ENCODE assay signal across 8 cellular contexts in the genomic region with DNA sequence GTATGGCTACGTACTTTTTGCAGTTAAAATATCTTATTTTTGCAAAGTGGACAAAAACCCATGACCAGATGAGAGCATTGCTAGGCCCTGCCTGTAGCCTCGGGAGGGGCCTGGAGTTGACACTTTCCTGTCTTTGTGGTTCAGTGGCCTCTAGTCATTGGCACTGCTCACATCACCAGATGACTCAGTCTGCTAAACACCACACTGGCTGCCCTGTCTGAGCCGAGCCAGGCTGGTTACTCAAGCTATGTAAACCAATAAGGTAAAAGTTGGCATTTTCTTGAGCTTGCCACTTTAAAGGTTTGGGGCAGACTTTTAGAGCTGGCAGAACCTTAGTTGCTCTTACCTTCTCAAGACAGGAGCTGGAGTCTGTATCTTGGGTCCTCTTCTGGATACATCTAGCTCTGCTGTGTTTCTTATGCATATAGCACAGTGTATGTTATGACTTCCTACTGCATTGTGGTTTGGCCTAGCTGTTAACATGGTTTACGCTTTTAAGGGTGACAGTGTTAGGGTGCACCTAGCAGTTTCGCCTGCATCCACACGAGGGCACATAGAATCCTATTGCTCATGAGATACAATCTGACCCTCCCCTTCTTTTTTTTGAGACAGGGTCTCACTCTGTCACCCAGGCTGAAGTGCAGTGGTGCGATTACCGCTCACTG.
DNase-seq lines count a peak whose midpoint lies in the region; ATAC-seq and TF ChIP-seq lines count a peak whose summit lies in the region.

No MANE protein-coding gene starts in this region.

- CTCF ChIA-PET in PC-3 (lab: Charles Lee), result interaction anchor here (0.5 to 1.7 kb wide), 7 partner anchors 36 to 109 kb away, joined by 3 to 10 read pairs (median 4); no protein-coding TSS in a partner anchor

- peaks cover 18% of the 10 kb centered on the region for H3F3A ChIP-seq in PC-3 (ENCODE audit: low read length, unreplicated experiment)

- no peaks in the 10 kb centered on the region for H3K9me2 ChIP-seq in PC-3 (replicated peaks; ENCODE audit: low read length)

- H3K9me3 ChIP-seq in left ventricle myocardium inferior (replicated peaks) (no peaks in the 10 kb centered on the region), PC-3 (ENCODE audit: low read length) (no peaks in the 10 kb centered on the region), adipocyte (ENCODE audit: control insufficient read depth, low read length) (no peaks in the 10 kb centered on the region), right lobe of liver (no peaks in the 10 kb centered on the region), upper lobe of right lung (no peaks in the 10 kb centered on the region)

- no peaks in the 10 kb centered on the region; the same call in 1 of the 2 replicates for H3K79me2 ChIP-seq in PC-3 (ENCODE audit: low read length)

- TF ChIP-seq POLR2A in right lobe of liver (IDR thresholded peaks at IDR 0.05), result no peak

- peak overlapping the region; percentile 85 for H3K4me2 ChIP-seq in PC-3 (ENCODE audit: low read length)

- no peak for DNase-seq in left ventricle myocardium superior
- no peak for DNase-seq in left ventricle myocardium inferior
- DNase-seq in PC-3, result peak; percentile 96
- DNase-seq in adipocyte (ENCODE audit: low read depth), result peak; percentile 72
- DNase-seq in right lobe of liver, result peak in 1 of 3 donors; percentile 75
- no peak for DNase-seq in upper lobe of right lung
- no peak for DNase-seq in mesenteric fat pad (ENCODE audit: low spot score)

- H3K4me3 ChIP-seq in left ventricle myocardium inferior (no peak overlapping the region), PC-3 (ENCODE audit: low read length) (peak overlapping the region; percentile 27; the same call in 1 of the 2 replicates), adipocyte (ENCODE audit: low read length) (no peak overlapping the region), right lobe of liver (no peak overlapping the region), upper lobe of right lung (no peak overlapping the region)

- peak overlapping the region; percentile 49; the same call in 1 of the 2 replicates for H2AFZ ChIP-seq in PC-3 (ENCODE audit: low read length)

- H3K36me3 ChIP-seq in left ventricle myocardium inferior, result no peaks in the 10 kb centered on the region
- H3K36me3 ChIP-seq in PC-3 (ENCODE audit: low read depth, low read length), result no peaks in the 10 kb centered on the region; the same call in 1 of the 2 replicates
- no peaks in the 10 kb centered on the region for H3K36me3 ChIP-seq in adipocyte (ENCODE audit: control insufficient read depth, insufficient read depth, low read length, severe bottlenecking)
- H3K36me3 ChIP-seq in right lobe of liver, result no peaks in the 10 kb centered on the region
- H3K36me3 ChIP-seq in upper lobe of right lung, result no peaks in the 10 kb centered on the region

- intact Hi-C loops in left ventricle myocardium superior (cut with micrococcal nuclease) (no loop called here), left ventricle myocardium inferior (cut with micrococcal nuclease) (no loop called here), PC-3 (cut with micrococcal nuclease) (loop anchor here (1.0 to 5.0 kb wide), 2 partner anchors 36 to 196 kb away; partner anchors contain the start of gene MRPL44), right lobe of liver (cut with DNase I) (no loop called here), upper lobe of right lung (cut with DNase I) (no loop called here)

- no TSS peak for BruUV-seq in PC-3 (replicated peaks; lab: Mats Ljungman, UMichigan)

- H3K4me1 ChIP-seq in left ventricle myocardium inferior, result no peaks in the 10 kb centered on the region
- peaks cover 36% of the 10 kb centered on the region for H3K4me1 ChIP-seq in PC-3 (ENCODE audit: insufficient read depth, low read length)
- peaks cover 13% of the 10 kb centered on the region for H3K4me1 ChIP-seq in adipocyte (ENCODE audit: control insufficient read depth, insufficient read depth, low read length)
- no peaks in the 10 kb centered on the region for H3K4me1 ChIP-seq in right lobe of liver
- H3K4me1 ChIP-seq in upper lobe of right lung, result peaks cover 3% of the 10 kb centered on the region

- POLR2A ChIA-PET in PC-3 (lab: Charles Lee; ENCODE audit: unreplicated experiment), result interaction anchor here (0.6 kb wide), 1 partner anchor 510 kb away, joined by 3 read pairs; no protein-coding TSS in a partner anchor

- H4K20me1 ChIP-seq in PC-3 (ENCODE audit: low read length), result no peaks in the 10 kb centered on the region

- no peaks in the 10 kb centered on the region for H3K27me3 ChIP-seq in left ventricle myocardium inferior (ENCODE audit: low read depth)
- H3K27me3 ChIP-seq in PC-3 (ENCODE audit: low read length), result no peaks in the 10 kb centered on the region
- no peaks in the 10 kb centered on the region for H3K27me3 ChIP-seq in adipocyte (replicated peaks; ENCODE audit: control insufficient read depth, insufficient read depth, low read length)
- H3K27me3 ChIP-seq in right lobe of liver, result no peaks in the 10 kb centered on the region
- no peaks in the 10 kb centered on the region for H3K27me3 ChIP-seq in upper lobe of right lung

- H3K27ac ChIP-seq in left ventricle myocardium inferior (replicated peaks), result no peak overlapping the region
- H3K27ac ChIP-seq in PC-3 (ENCODE audit: low read length), result peak overlapping the region; percentile 99
- H3K27ac ChIP-seq in right lobe of liver, result peak overlapping the region in 2 of 3 donors; percentile 2 to 43
- peak overlapping the region; percentile 61 for H3K27ac ChIP-seq in upper lobe of right lung

- H3K9ac ChIP-seq in PC-3 (ENCODE audit: low read length), result peak overlapping the region; percentile 84
- no peak overlapping the region for H3K9ac ChIP-seq in adipocyte (ENCODE audit: low read length)

- no peak for TF ChIP-seq CTCF in left ventricle myocardium inferior (IDR thresholded peaks at IDR 0.05; ENCODE audit: borderline replicate concordance)
- peak; percentile 62 for TF ChIP-seq CTCF in PC-3 (conservative IDR thresholded peaks at IDR 0.05; ENCODE audit: low read depth, low read length)
- no peak for TF ChIP-seq CTCF in right lobe of liver (IDR thresholded peaks at IDR 0.05)
- no peak for TF ChIP-seq CTCF in upper lobe of right lung (IDR thresholded peaks at IDR 0.05)

- 84% methylated on average over 7 of the region's 8 CpGs for WGBS in right lobe of liver (ENCODE audit: insufficient coverage, low coverage, low lambda C conversion rate, missing lambda C conversion rate)

- ATAC-seq in left ventricle myocardium superior (peak; percentile 33), HG02885 (IDR thresholded peaks at IDR 0.05; ENCODE audit: poor library complexity, unreplicated experiment) (peak; percentile 80), PC-3 (peak; percentile 95), right lobe of liver (peak; percentile 69 to 95 (median 76)), upper lobe of right lung (peak; percentile 79)

Comparison
In these comparisons a context has a peak if more than half of its experiments do, and no peak if none do; other contexts are left out.
1. ATAC-seq: peak in every context shown above with its lines; median percentile 95 in PC-3; 80 in HG02885; 79 in upper lobe of right lung; 76 in right lobe of liver; 33 in left ventricle myocardium superior.
2. DNase-seq: peak in PC-3 (single experiment) and adipocyte (single experiment); none in left ventricle myocardium superior (single experiment), left ventricle myocardium inferior (single experiment), upper lobe of right lung (single experiment) and mesenteric fat pad (single experiment).